Comparison of ENCODE assay signal across 9 cellular contexts in genomic region chr7:27101906-27102577, GRCh38. TPM values are rescaled to one million over a fixed set of nuclear protein-coding genes. Genes with fewer than 3 reads are reported as not detected.
DNase-seq lines count a peak whose midpoint lies in the region; ATAC-seq and TF ChIP-seq lines count a peak whose summit lies in the region.
"Had no signal": no experiment of that assay in that cellular context is flagged by ENCODE, and none has a peak within 500 bp of the region (broad histone marks: within the 10 kb centered on the region; RNA-seq: fewer than 3 reads in every experiment).

No MANE protein-coding gene starts in this region.

- no peak overlapping the region for H3K4me3 ChIP-seq in H7 (ENCODE audit: insufficient read depth, low read depth, low read length)

- peaks cover 6% of the 10 kb centered on the region for H3K36me3 Mint-ChIP-seq in activated naive CD8-positive, alpha-beta T cell treated with anti-CD3 and anti-CD28 coated beads, Interleukin-2, amount 50 U/mL, for 24 hours (ENCODE audit: low read depth)
- H3K36me3 Mint-ChIP-seq in glutamatergic neuron (ENCODE audit: unreplicated experiment) (peaks cover 4% of the 10 kb centered on the region), progenitor cell of endocrine pancreas (ENCODE audit: insufficient read depth) (peaks cover 24% of the 10 kb centered on the region)

- no peak overlapping the region for H3K27ac Mint-ChIP-seq in activated naive CD8-positive, alpha-beta T cell treated with anti-CD3 and anti-CD28 coated beads, Interleukin-2, amount 50 U/mL, for 24 hours
- H3K27ac Mint-ChIP-seq in glutamatergic neuron (ENCODE audit: unreplicated experiment) = peak overlapping the region; percentile 49
- H3K27ac Mint-ChIP-seq in progenitor cell of endocrine pancreas = peak overlapping the region; percentile 96

- peaks cover 24% of the 10 kb centered on the region for H3K4me1 Mint-ChIP-seq in activated naive CD8-positive, alpha-beta T cell treated with anti-CD3 and anti-CD28 coated beads, Interleukin-2, amount 50 U/mL, for 24 hours
- H3K4me1 Mint-ChIP-seq in glutamatergic neuron (ENCODE audit: low read depth, unreplicated experiment) = peaks cover 14% of the 10 kb centered on the region
- peaks cover 74% of the 10 kb centered on the region for H3K4me1 Mint-ChIP-seq in progenitor cell of endocrine pancreas (ENCODE audit: low read depth)

- peaks cover 77% of the 10 kb centered on the region for H3K27me3 Mint-ChIP-seq in activated naive CD8-positive, alpha-beta T cell treated with anti-CD3 and anti-CD28 coated beads, Interleukin-2, amount 50 U/mL, for 24 hours
- peaks cover 71% of the 10 kb centered on the region for H3K27me3 Mint-ChIP-seq in glutamatergic neuron (ENCODE audit: unreplicated experiment)
- no peaks in the 10 kb centered on the region for H3K27me3 Mint-ChIP-seq in progenitor cell of endocrine pancreas

- H3K9me3 Mint-ChIP-seq in activated naive CD8-positive, alpha-beta T cell treated with anti-CD3 and anti-CD28 coated beads, Interleukin-2, amount 50 U/mL, for 24 hours = no peaks in the 10 kb centered on the region
- H3K9me3 Mint-ChIP-seq in glutamatergic neuron (ENCODE audit: unreplicated experiment) = peaks cover 39% of the 10 kb centered on the region
- no peaks in the 10 kb centered on the region for H3K9me3 Mint-ChIP-seq in progenitor cell of endocrine pancreas (ENCODE audit: low read depth)

- peaks cover 100% of the 10 kb centered on the region for H3K27me3 ChIP-seq in H7 (ENCODE audit: control insufficient read depth, insufficient read depth, low read length)

- ATAC-seq in activated naive CD8-positive, alpha-beta T cell treated with anti-CD3 and anti-CD28 coated beads, Interleukin-2, amount 50 U/mL, for 24 hours = no peak
- no peak for ATAC-seq in GM18867 (IDR thresholded peaks at IDR 0.05; ENCODE audit: unreplicated experiment)

- no peaks in the 10 kb centered on the region for H3K36me3 ChIP-seq in H7 (replicated peaks; ENCODE audit: control insufficient read depth, insufficient read depth, low read length)

- peak overlapping the region; percentile 21 for H3K4me3 Mint-ChIP-seq in activated naive CD8-positive, alpha-beta T cell treated with anti-CD3 and anti-CD28 coated beads, Interleukin-2, amount 50 U/mL, for 24 hours
- H3K4me3 Mint-ChIP-seq in glutamatergic neuron (ENCODE audit: unreplicated experiment) (no peak overlapping the region), progenitor cell of endocrine pancreas (ENCODE audit: low read depth) (peak overlapping the region; percentile 94)

- peak; percentile 74 for DNase-seq in H7
- DNase-seq in activated naive CD8-positive, alpha-beta T cell treated with anti-CD3 and anti-CD28 coated beads, Interleukin-2, amount 50 U/mL, for 24 hours = no peak
- DNase-seq in glutamatergic neuron = no peak
- no peak for DNase-seq in progenitor cell of endocrine pancreas (ENCODE audit: low spot score, unreplicated experiment)
- DNase-seq in GOT3 (lab: John Stamatoyannopoulos, UW) = no peak
- DNase-seq in NCI-H524 treated with DMSO at 0.1 percent for 48 hours (lab: John Stamatoyannopoulos, UW) = no peak
- DNase-seq in NCI-H524 (lab: John Stamatoyannopoulos, UW) = no peak
- DNase-seq: activated T-cell treated with anti-CD3 and anti-CD28 coated beads, Interleukin-2, amount 50 U/mL, for 1 hour had no signal

- TF ChIP-seq CTCF in glutamatergic neuron (IDR thresholded peaks at IDR 0.05; ENCODE audit: partially characterized antibody, unreplicated experiment) (no peak), progenitor cell of endocrine pancreas (IDR thresholded peaks at IDR 0.05; ENCODE audit: unreplicated experiment) (no peak)

RNA-seq across cellular contexts. Expression of gene HOXA2, which starts 0.4 kb away (rescaled TPM):
- not detected in 2 replicates for total RNA-seq in H7 (2014; rRNA removed; shearing (Covaris generic))
- total RNA-seq in glutamatergic neuron (ENCODE audit: unreplicated experiment) (not detected), progenitor cell of endocrine pancreas (17.9 and 18.6 TPM in 2 replicates)

RNA-seq across cellular contexts. Expression of gene HOXA1, which starts 6.2 kb away (rescaled TPM):
- total RNA-seq in H7 (2014; rRNA removed; shearing (Covaris generic)) = 0.10 TPM in 1 of 2 replicates, not detected in the other
- not detected for total RNA-seq in glutamatergic neuron (ENCODE audit: unreplicated experiment)
- 27.4 and 31.2 TPM in 2 replicates for total RNA-seq in progenitor cell of endocrine pancreas

RNA-seq across cellular contexts. Expression of gene HOXA4, which starts 28.5 kb away (rescaled TPM):
- not detected in 2 replicates for total RNA-seq in H7 (2014; rRNA removed; shearing (Covaris generic))
- not detected for total RNA-seq in glutamatergic neuron (ENCODE audit: unreplicated experiment)
- 13.7 TPM in 2 replicates for total RNA-seq in progenitor cell of endocrine pancreas

RNA-seq across cellular contexts. Expression of gene HOXA5, which starts 41.4 kb away (rescaled TPM):
- not detected in 2 replicates for total RNA-seq in H7 (2014; rRNA removed; shearing (Covaris generic))
- total RNA-seq in glutamatergic neuron (ENCODE audit: unreplicated experiment) (not detected), progenitor cell of endocrine pancreas (12.6 and 18.1 TPM in 2 replicates)

RNA-seq across cellular contexts. Expression of gene HOXA6, which starts 45.5 kb away (rescaled TPM):
- not detected in 2 replicates for total RNA-seq in H7 (2014; rRNA removed; shearing (Covaris generic))
- not detected for total RNA-seq in glutamatergic neuron (ENCODE audit: unreplicated experiment)
- total RNA-seq in progenitor cell of endocrine pancreas = 0.38 TPM in 1 of 2 replicates, not detected in the other

Comparison
In these comparisons a context has a peak if more than half of its experiments do, and no peak if none do; other contexts are left out.
1. RNA of gene HOXA2, which starts 0.4 kb away (total RNA-seq): 17.9 to 18.6 TPM in progenitor cell of endocrine pancreas; not detected in H7 and not detected in glutamatergic neuron (single experiment); every median in the first group is over 10 times any median in the second.
2. RNA of gene HOXA1, which starts 6.2 kb away (total RNA-seq): 27.4 to 31.2 TPM in progenitor cell of endocrine pancreas; 0.10 TPM in H7 and not detected in glutamatergic neuron (single experiment); every median in the first group is over 10 times any median in the second.
3. RNA of gene HOXA4, which starts 28.5 kb away (total RNA-seq): 13.7 TPM in progenitor cell of endocrine pancreas; not detected in H7 and not detected in glutamatergic neuron (single experiment); every median in the first group is over 10 times any median in the second.